Comparison of ENCODE assay signal across 1 cellular context in genomic region chr4:144583658-144584057, GRCh38.
TF ChIP-seq lines count a peak whose summit lies in the region.

No MANE protein-coding gene starts in this region.

TF ChIP-seq in A549, 52 proteins besides CTCF, POLR2A, EP300 and RAD21 (continued from another document):
- TF ChIP-seq PBX3 (IDR thresholded peaks at IDR 0.05) (no peak), HES2 (IDR thresholded peaks at IDR 0.05) (peak; percentile 88), PHF8 (IDR thresholded peaks at IDR 0.05; ENCODE audit: borderline replicate concordance, low read depth) (no peak), GATA3 (IDR thresholded peaks at IDR 0.05; ENCODE audit: borderline replicate concordance) (no peak), HOXA7 (CRISPR knock-in tag; IDR thresholded peaks at IDR 0.05) (no peak), ZSCAN20 (CRISPR knock-in tag; IDR thresholded peaks at IDR 0.05) (no peak), KDM5A (IDR thresholded peaks at IDR 0.05) (no peak), JUN (IDR thresholded peaks at IDR 0.05) (no peak), BHLHE40 (IDR thresholded peaks at IDR 0.05; ENCODE audit: low read depth, low read length) (no peak), RCOR1 (IDR thresholded peaks at IDR 0.05; ENCODE audit: low read depth, low read length) (no peak), BCL3 (IDR thresholded peaks at IDR 0.05) (peak; percentile 73; the same call in 1 of the 3 replicates), FOSL2 (IDR thresholded peaks at IDR 0.05) (no peak), FOSL2 (CRISPR knock-in tag; IDR thresholded peaks at IDR 0.05) (peak; percentile 33; the same call in 1 of the 2 replicates), FOSB (CRISPR knock-in tag; IDR thresholded peaks at IDR 0.05) (no peak), NPAS2 (CRISPR knock-in tag; IDR thresholded peaks at IDR 0.05; ENCODE audit: borderline replicate concordance) (no peak), HOXB13 (CRISPR knock-in tag; IDR thresholded peaks at IDR 0.05; ENCODE audit: low read depth) (no peak), RNF2 (IDR thresholded peaks at IDR 0.05; ENCODE audit: borderline replicate concordance, low read depth) (no peak), HEYL (CRISPR knock-in tag; IDR thresholded peaks at IDR 0.05) (no peak), ZC3H11A (IDR thresholded peaks at IDR 0.05) (no peak), NFE2L2 (conservative IDR thresholded peaks at IDR 0.05; ENCODE audit: low read length) (no peak), CHD4 (IDR thresholded peaks at IDR 0.05; ENCODE audit: borderline replicate concordance) (no peak), MAZ (IDR thresholded peaks at IDR 0.05; ENCODE audit: borderline replicate concordance, low read depth, low read length) (no peak), CBX8 (IDR thresholded peaks at IDR 0.05) (no peak), TP53 (CRISPR knock-in tag; IDR thresholded peaks at IDR 0.05) (no peak), MYC (IDR thresholded peaks at IDR 0.05; ENCODE audit: borderline replicate concordance, low read length) (no peak), FOXS1 (CRISPR knock-in tag; IDR thresholded peaks at IDR 0.05) (no peak), SREBF2 (IDR thresholded peaks at IDR 0.05) (no peak), EHMT2 (IDR thresholded peaks at IDR 0.05; ENCODE audit: low read depth) (no peak), CEBPB (IDR thresholded peaks at IDR 0.05) (peak; percentile 94 to 96), JUNB (IDR thresholded peaks at IDR 0.05) (peak; percentile 69), RFX5 (IDR thresholded peaks at IDR 0.05) (no peak), EHF (CRISPR knock-in tag; IDR thresholded peaks at IDR 0.05) (no peak), ELK1 (IDR thresholded peaks at IDR 0.05; ENCODE audit: low read depth, low read length) (no peak), CBX2 (IDR thresholded peaks at IDR 0.05; ENCODE audit: borderline replicate concordance, low read depth) (no peak), HDAC2 (IDR thresholded peaks at IDR 0.05) (no peak), ZNF302 (CRISPR knock-in tag; IDR thresholded peaks at IDR 0.05) (no peak), HMGXB4 (CRISPR knock-in tag; IDR thresholded peaks at IDR 0.05; ENCODE audit: borderline replicate concordance) (no peak), MAX (IDR thresholded peaks at IDR 0.05) (no peak), RARB (CRISPR knock-in tag; IDR thresholded peaks at IDR 0.05) (no peak), ZFP36 (IDR thresholded peaks at IDR 0.05; ENCODE audit: borderline replicate concordance, partially characterized antibody) (no peak), SMC3 (IDR thresholded peaks at IDR 0.05) (peak; percentile 25; the same call in 2 of the 3 replicates), NR3C1 (IDR thresholded peaks at IDR 0.05) (no peak), POLR2AphosphoS2 (conservative IDR thresholded peaks at IDR 0.05; ENCODE audit: low read length) (no peak), E2F6 (IDR thresholded peaks at IDR 0.05; ENCODE audit: borderline replicate concordance, low read depth) (no peak), ESRRA (IDR thresholded peaks at IDR 0.05; ENCODE audit: borderline replicate concordance, low read length) (no peak)
